1 cellular context compared by ENCODE assay signal in genomic region chr17:38848557-38848891, GRCh38.
TF ChIP-seq lines count a peak whose summit lies in the region.

No MANE protein-coding gene starts in this region.

TF ChIP-seq in SK-N-SH, 30 proteins besides CTCF, POLR2A, EP300 and RAD21 (continued from another document):
- TF ChIP-seq USF2 (IDR thresholded peaks at IDR 0.05; ENCODE audit: borderline replicate concordance, low read depth, low read length) = no peak
